In genomic region chr2:85560812-85561279, GRCh38 we compare ENCODE assay signal across 8 cellular contexts. TPM values are rescaled to one million over a fixed set of nuclear protein-coding genes. Genes with fewer than 3 reads are reported as not detected.
DNase-seq lines count a peak whose midpoint lies in the region; ATAC-seq, FAIRE-seq and TF ChIP-seq lines count a peak whose summit lies in the region.

No MANE protein-coding gene starts in this region.

- DNase-seq in CD8-positive, alpha-beta memory T cell: no peak
- DNase-seq in activated B cell treated with CpG ODN at 0.5 μM for 24 hours: no peak
- no peak for DNase-seq in left ventricle myocardium inferior
- DNase-seq in DMS 273 (lab: John Stamatoyannopoulos, UW; ENCODE audit: unreplicated experiment): no peak
- no peak for DNase-seq in HTR-8/SVneo (ENCODE audit: insufficient read length, low spot score)
- no peak for DNase-seq in stimulated activated CD4-positive, alpha-beta T cell treated with anti-CD3 and anti-CD28 coated beads, Interleukin-12 subunit alpha, Interleukin-12 subunit beta, amount 100 ng/mL, for 4 hours

- H3K27me3 ChIP-seq in CD8-positive, alpha-beta memory T cell (ENCODE audit: insufficient read depth, low read length, poor library complexity, severe bottlenecking): no peaks in the 10 kb centered on the region
- H3K27me3 ChIP-seq in left ventricle myocardium inferior (ENCODE audit: low read depth): no peaks in the 10 kb centered on the region

- H3K27ac ChIP-seq in CD8-positive, alpha-beta memory T cell (ENCODE audit: low read depth, low read length): peak overlapping the region; percentile 88
- H3K27ac ChIP-seq in left ventricle myocardium inferior (replicated peaks): peak overlapping the region; percentile 95
- peak overlapping the region; percentile 27 to 95 (median 89) for H3K27ac ChIP-seq in skin epidermis

- no peaks in the 10 kb centered on the region for H3K9me3 ChIP-seq in CD8-positive, alpha-beta memory T cell (ENCODE audit: low read length)
- no peaks in the 10 kb centered on the region for H3K9me3 ChIP-seq in left ventricle myocardium inferior (replicated peaks)

- CTCF ChIA-PET in CD8-positive, alpha-beta memory T cell (lab: Charles Lee): interaction anchor here (0.7 to 14.9 kb wide), 5 partner anchors 9 to 208 kb away, joined by 3 to 327 read pairs (median 3); partner anchors contain the start of gene SH2D6
- CTCF ChIA-PET in activated B cell treated with CpG ODN at 0.5 μM for 24 hours (lab: Charles Lee): interaction anchor here (0.6 to 2.1 kb wide), 4 partner anchors 9 to 167 kb away, joined by 3 to 12 read pairs (median 6); no protein-coding TSS in a partner anchor

- peaks cover 12% of the 10 kb centered on the region for H3K4me1 ChIP-seq in CD8-positive, alpha-beta memory T cell (ENCODE audit: insufficient read depth, low read length)
- peaks cover 35% of the 10 kb centered on the region for H3K4me1 ChIP-seq in left ventricle myocardium inferior

- intact Hi-C loops in activated B cell treated with CpG ODN at 0.5 μM for 24 hours (cut with micrococcal nuclease) (loop anchor here (1.0 to 2.0 kb wide), 9 partner anchors 9 to 232 kb away; partner anchors contain the start of genes C2orf68, ELMOD3, MAT2A and RETSAT), left ventricle myocardium inferior (cut with micrococcal nuclease) (no loop called here)

- peaks cover 0 to 33% (median 4%) of the 10 kb centered on the region in 3 donors for H3K36me3 Mint-ChIP-seq in CD8-positive, alpha-beta memory T cell
- H3K36me3 Mint-ChIP-seq in activated B cell treated with CpG ODN at 0.5 μM for 24 hours (ENCODE audit: low read depth): peaks cover 40% of the 10 kb centered on the region

- FAIRE-seq in HTR-8/SVneo (lab: Jason Lieb, UNC): no peak

- POLR2A ChIA-PET in CD8-positive, alpha-beta memory T cell (lab: Charles Lee): interaction anchor here (0.7 to 2.4 kb wide), 7 partner anchors 10 to 142 kb away, joined by 3 to 13 read pairs (median 5); partner anchors contain the start of genes MAT2A, RNF181, SH2D6 and USP39
- POLR2A ChIA-PET in activated B cell treated with CpG ODN at 0.5 μM for 24 hours (lab: Charles Lee): interaction anchor here (0.5 to 5.5 kb wide), 22 partner anchors 9 to 640 kb away, joined by 3 to 68 read pairs (median 6); partner anchors contain the start of genes C2orf68, ELMOD3, MAT2A and RETSAT

- no peaks in the 10 kb centered on the region for H3K36me3 ChIP-seq in CD8-positive, alpha-beta memory T cell (ENCODE audit: insufficient read depth, low read length)
- peaks cover 29% of the 10 kb centered on the region for H3K36me3 ChIP-seq in left ventricle myocardium inferior

- H3K27me3 Mint-ChIP-seq in CD8-positive, alpha-beta memory T cell: no peaks in the 10 kb centered on the region
- no peaks in the 10 kb centered on the region for H3K27me3 Mint-ChIP-seq in activated B cell treated with CpG ODN at 0.5 μM for 24 hours

- peak overlapping the region; percentile 87 for H3K4me3 ChIP-seq in CD8-positive, alpha-beta memory T cell (ENCODE audit: low read length)
- H3K4me3 ChIP-seq in left ventricle myocardium inferior (peak overlapping the region; percentile 83), skin epidermis (peak overlapping the region; percentile 48 to 84 (median 76))

- H3K9me3 Mint-ChIP-seq in CD8-positive, alpha-beta memory T cell: no peaks in the 10 kb centered on the region
- no peaks in the 10 kb centered on the region for H3K9me3 Mint-ChIP-seq in activated B cell treated with CpG ODN at 0.5 μM for 24 hours

- ATAC-seq in HG02588 (IDR thresholded peaks at IDR 0.05; ENCODE audit: unreplicated experiment) (peak; percentile 22), activated B cell treated with CpG ODN at 0.5 μM for 24 hours (ENCODE audit: low read depth) (no peak)

- H3K27ac Mint-ChIP-seq in CD8-positive, alpha-beta memory T cell: peak overlapping the region; percentile 90 to 98 (median 96)
- peak overlapping the region; percentile 98 for H3K27ac Mint-ChIP-seq in activated B cell treated with CpG ODN at 0.5 μM for 24 hours

- no peak for TF ChIP-seq CTCF in activated B cell treated with CpG ODN at 0.5 μM for 24 hours (IDR thresholded peaks at IDR 0.05)
- TF ChIP-seq CTCF in left ventricle myocardium inferior (IDR thresholded peaks at IDR 0.05; ENCODE audit: borderline replicate concordance): no peak

- H3K4me1 Mint-ChIP-seq in CD8-positive, alpha-beta memory T cell: peaks cover 27 to 31% (median 30%) of the 10 kb centered on the region in 3 donors
- peaks cover 38% of the 10 kb centered on the region for H3K4me1 Mint-ChIP-seq in activated B cell treated with CpG ODN at 0.5 μM for 24 hours

- peak overlapping the region; percentile 95 to 98 (median 97) for H3K4me3 Mint-ChIP-seq in CD8-positive, alpha-beta memory T cell
- H3K4me3 Mint-ChIP-seq in activated B cell treated with CpG ODN at 0.5 μM for 24 hours: peak overlapping the region; percentile 98

RNA-seq across cellular contexts. Expression of gene GGCX, which starts 0.4 kb away (rescaled TPM):
- total RNA-seq in CD8-positive, alpha-beta memory T cell: 10 to 100 TPM; 22.3 to 23.3 TPM
- 15.7 TPM for polyA plus RNA-seq in CD8-positive, alpha-beta memory T cell
- total RNA-seq in activated B cell treated with CpG ODN at 0.5 μM for 24 hours (30.0 and 30.7 TPM in 2 replicates), left ventricle myocardium inferior (25.5 TPM)

RNA-seq across cellular contexts. Expression of gene VAMP8, which starts 16.5 kb away (rescaled TPM):
- 10 to 100 TPM; 94.4 to 95.4 TPM for total RNA-seq in CD8-positive, alpha-beta memory T cell
- polyA plus RNA-seq in CD8-positive, alpha-beta memory T cell: 355 TPM
- total RNA-seq in activated B cell treated with CpG ODN at 0.5 μM for 24 hours: 128 and 145 TPM in 2 replicates
- total RNA-seq in left ventricle myocardium inferior: 15.5 TPM

RNA-seq across cellular contexts. Expression of gene MAT2A, which starts 21.9 kb away (rescaled TPM):
- 100 to 1,000 TPM; 371 to 376 TPM for total RNA-seq in CD8-positive, alpha-beta memory T cell
- 121 TPM for polyA plus RNA-seq in CD8-positive, alpha-beta memory T cell
- 228 and 265 TPM in 2 replicates for total RNA-seq in activated B cell treated with CpG ODN at 0.5 μM for 24 hours
- 145 TPM for total RNA-seq in left ventricle myocardium inferior

RNA-seq across cellular contexts. Expression of gene VAMP5, which starts 23.4 kb away (rescaled TPM):
- total RNA-seq in CD8-positive, alpha-beta memory T cell: 10 to 100 TPM; 26.4 to 28.0 TPM
- 151 TPM for polyA plus RNA-seq in CD8-positive, alpha-beta memory T cell
- total RNA-seq in activated B cell treated with CpG ODN at 0.5 μM for 24 hours (8.8 and 11.4 TPM in 2 replicates), left ventricle myocardium inferior (47.3 TPM)

RNA-seq across cellular contexts. Expression of gene RNF181, which starts 34.7 kb away (rescaled TPM):
- 10 to 100 TPM; 88.2 to 95.1 TPM for total RNA-seq in CD8-positive, alpha-beta memory T cell
- polyA plus RNA-seq in CD8-positive, alpha-beta memory T cell: 181 TPM
- total RNA-seq in activated B cell treated with CpG ODN at 0.5 μM for 24 hours (104 and 108 TPM in 2 replicates), left ventricle myocardium inferior (89.2 TPM)
